In genomic region chr15:78663703-78664102, GRCh38 we compare ENCODE assay signal across 35 cellular contexts.
"Had no signal": no experiment of that assay in that cellular context is flagged by ENCODE, and none has a peak within 500 bp of the region (broad histone marks: within the 10 kb centered on the region; RNA-seq: fewer than 3 reads in every experiment).

No MANE protein-coding gene starts in this region.

- H3K9me3 Mint-ChIP-seq: activated CD4-positive, alpha-beta memory T cell treated with anti-CD3 and anti-CD28 coated beads, Interleukin-2, amount 10 ng/mL, durations not matched to agents 7 days and 5 days; activated CD4-positive, alpha-beta T cell treated with anti-CD3 and anti-CD28 coated beads, Interleukin-2, amount 10 ng/mL, durations not matched to agents 7 days and 5 days; activated naive CD4-positive, alpha-beta T cell treated with anti-CD3 and anti-CD28 coated beads, Interleukin-2, amount 50 U/mL, for 24 hours; activated naive CD8-positive, alpha-beta T cell treated with anti-CD3 and anti-CD28 coated beads, Interleukin-2, amount 50 U/mL, for 24 hours; activated T-cell treated with anti-CD3 and anti-CD28 coated beads, Interleukin-2, amount 50 U/mL, for 24 hours; immature natural killer cell; natural killer cell; stimulated activated memory B cell treated with anti-CD40 and anti-IgM and Interleukin-4, amounts not matched to agents 10 μg/mL and 1 μg/mL and 100 μg/mL, for 72 hours; stimulated activated naive CD8-positive, alpha-beta T cell treated with anti-CD3 and anti-CD28 coated beads, Interleukin-15, amount 100 ng/mL, for 72 hours; type B pancreatic cell had no signal

- H3K27me3 Mint-ChIP-seq: activated naive CD4-positive, alpha-beta T cell treated with anti-CD3 and anti-CD28 coated beads, Interleukin-2, amount 50 U/mL, for 24 hours; activated T-cell treated with anti-CD3 and anti-CD28 coated beads, Interleukin-2, amount 50 U/mL, for 24 hours had no signal

- H3K36me3 ChIP-seq: gastroesophageal sphincter, left lung, lower lobe of right lung, ovary, prostate gland, sigmoid colon, uterus had no signal

- H3K4me1 ChIP-seq: gastroesophageal sphincter, left lung, lower lobe of right lung, prostate gland, sigmoid colon, uterus had no signal

- H3K9me3 ChIP-seq: gastroesophageal sphincter, left lung, lower lobe of right lung, ovary, prostate gland, sigmoid colon, uterus had no signal

- H3K36me3 Mint-ChIP-seq: activated naive CD4-positive, alpha-beta T cell treated with anti-CD3 and anti-CD28 coated beads, Interleukin-2, amount 50 U/mL, for 24 hours; immature natural killer cell; natural killer cell; stimulated activated memory B cell treated with anti-CD40 and anti-IgM and Interleukin-4, amounts not matched to agents 10 μg/mL and 1 μg/mL and 100 μg/mL, for 72 hours; type B pancreatic cell had no signal

- H3K27ac Mint-ChIP-seq: activated CD4-positive, alpha-beta memory T cell treated with anti-CD3 and anti-CD28 coated beads, Interleukin-2, amount 10 ng/mL, durations not matched to agents 7 days and 5 days; activated CD4-positive, alpha-beta T cell treated with anti-CD3 and anti-CD28 coated beads, Interleukin-2, amount 10 ng/mL, durations not matched to agents 7 days and 5 days; activated naive CD4-positive, alpha-beta T cell treated with anti-CD3 and anti-CD28 coated beads, Interleukin-2, amount 50 U/mL, for 24 hours; activated naive CD8-positive, alpha-beta T cell treated with anti-CD3 and anti-CD28 coated beads, Interleukin-2, amount 50 U/mL, for 24 hours; activated T-cell treated with anti-CD3 and anti-CD28 coated beads, Interleukin-2, amount 50 U/mL, for 24 hours; immature natural killer cell; natural killer cell; stimulated activated memory B cell treated with anti-CD40 and anti-IgM and Interleukin-4, amounts not matched to agents 10 μg/mL and 1 μg/mL and 100 μg/mL, for 72 hours; stimulated activated naive CD8-positive, alpha-beta T cell treated with anti-CD3 and anti-CD28 coated beads, Interleukin-15, amount 100 ng/mL, for 72 hours; type B pancreatic cell; WTC11 had no signal

- H3K27me3 ChIP-seq: left lung, ovary, sigmoid colon, uterus had no signal

- FAIRE-seq: endothelial cell of umbilical vein, kidney, TTC549 had no signal

- H3K4me3 Mint-ChIP-seq: activated CD4-positive, alpha-beta memory T cell treated with anti-CD3 and anti-CD28 coated beads, Interleukin-2, amount 10 ng/mL, durations not matched to agents 7 days and 5 days; activated CD4-positive, alpha-beta T cell treated with anti-CD3 and anti-CD28 coated beads, Interleukin-2, amount 10 ng/mL, durations not matched to agents 7 days and 5 days; activated naive CD4-positive, alpha-beta T cell treated with anti-CD3 and anti-CD28 coated beads, Interleukin-2, amount 50 U/mL, for 24 hours; activated naive CD8-positive, alpha-beta T cell treated with anti-CD3 and anti-CD28 coated beads, Interleukin-2, amount 50 U/mL, for 24 hours; activated T-cell treated with anti-CD3 and anti-CD28 coated beads, Interleukin-2, amount 50 U/mL, for 24 hours; immature natural killer cell; natural killer cell; stimulated activated memory B cell treated with anti-CD40 and anti-IgM and Interleukin-4, amounts not matched to agents 10 μg/mL and 1 μg/mL and 100 μg/mL, for 72 hours; stimulated activated naive CD8-positive, alpha-beta T cell treated with anti-CD3 and anti-CD28 coated beads, Interleukin-15, amount 100 ng/mL, for 72 hours; type B pancreatic cell; WTC11 had no signal

- H3K4me1 Mint-ChIP-seq: activated CD4-positive, alpha-beta T cell treated with anti-CD3 and anti-CD28 coated beads, Interleukin-2, amount 10 ng/mL, durations not matched to agents 7 days and 5 days; activated naive CD4-positive, alpha-beta T cell treated with anti-CD3 and anti-CD28 coated beads, Interleukin-2, amount 50 U/mL, for 24 hours; immature natural killer cell; natural killer cell had no signal

- ATAC-seq: activated naive CD8-positive, alpha-beta T cell treated with anti-CD3 and anti-CD28 coated beads, Interleukin-2, amount 50 U/mL, for 24 hours; gastroesophageal sphincter; left lung; lower lobe of right lung; natural killer cell; stimulated activated memory B cell treated with anti-CD40 and anti-IgM and Interleukin-4, amounts not matched to agents 10 μg/mL and 1 μg/mL and 100 μg/mL, for 72 hours; stimulated activated naive CD8-positive, alpha-beta T cell treated with anti-CD3 and anti-CD28 coated beads, Interleukin-15, amount 100 ng/mL, for 72 hours; WTC11 had no signal

- H3K27ac ChIP-seq: gastroesophageal sphincter, left lung, lower lobe of right lung, ovary, prostate gland, sigmoid colon, uterus had no signal

- H3K4me2 ChIP-seq: smooth muscle cell had no signal

- DNase-seq: activated CD4-positive, alpha-beta memory T cell treated with anti-CD3 and anti-CD28 coated beads, Interleukin-2, amount 10 ng/mL, durations not matched to agents 7 days and 5 days; activated CD4-positive, alpha-beta T cell treated with anti-CD3 and anti-CD28 coated beads for 1 hour; activated CD4-positive, alpha-beta T cell treated with anti-CD3 and anti-CD28 coated beads, Interleukin-2, amount 10 ng/mL, durations not matched to agents 7 days and 5 days; activated CD8-positive, alpha-beta memory T cell treated with anti-CD3 and anti-CD28 coated beads, Interleukin-2, amount 50 U/mL, for 48 hours; activated gamma-delta T cell; activated naive CD8-positive, alpha-beta T cell treated with anti-CD3 and anti-CD28 coated beads, Interleukin-2, amount 50 U/mL, for 24 hours; activated T-cell treated with anti-CD3 and anti-CD28 coated beads, Interleukin-2, amount 50 U/mL, for 24 hours; amygdala; central memory CD4-positive, alpha-beta T cell; head of caudate nucleus; hippocampal formation; immature natural killer cell; kidney; left lung; lower lobe of right lung; mesenchymal stem cell; natural killer cell; ovary; sigmoid colon; stimulated activated CD4-positive, alpha-beta T cell treated with anti-CD3 and anti-CD28 coated beads, Interleukin-1b, Interleukin-23, amount 100 ng/mL, for 48 hours; stimulated activated CD4-positive, alpha-beta T cell treated with anti-CD3 and anti-CD28 coated beads, Interleukin-4, amount 100 ng/mL, for 4 hours; stimulated activated CD8-positive, alpha-beta memory T cell treated with anti-CD3 and anti-CD28 coated beads, Interleukin-4, amount 100 ng/mL, for 48 hours; stimulated activated naive CD8-positive, alpha-beta T cell treated with anti-CD3 and anti-CD28 coated beads, Interleukin-15, amount 100 ng/mL, for 72 hours; substantia nigra; T-helper 9 cell; uterus had no signal

- H3K4me3 ChIP-seq: gastroesophageal sphincter, left lung, lower lobe of right lung, ovary, prostate gland, sigmoid colon, smooth muscle cell, uterus had no signal
